Comparison of ENCODE assay signal across 17 cellular contexts in genomic region chr10:43249151-43249961, GRCh38. TPM values are rescaled to one million over a fixed set of nuclear protein-coding genes. Genes with fewer than 3 reads are reported as not detected.
DNase-seq lines count a peak whose midpoint lies in the region; ATAC-seq, FAIRE-seq and TF ChIP-seq lines count a peak whose summit lies in the region.
"Had no signal": no experiment of that assay in that cellular context is flagged by ENCODE, and none has a peak within 500 bp of the region (broad histone marks: within the 10 kb centered on the region; RNA-seq: fewer than 3 reads in every experiment).

No MANE protein-coding gene starts in this region.

- H3K4ac ChIP-seq in H1 (replicated peaks; ENCODE audit: insufficient read length, low read depth, low read length), result no peak overlapping the region

- no peaks in the 10 kb centered on the region for H3K36me3 Mint-ChIP-seq in GM23338 (ENCODE audit: low read depth)
- H3K36me3 Mint-ChIP-seq: activated naive CD4-positive, alpha-beta T cell treated with anti-CD3 and anti-CD28 coated beads, Interleukin-2, amount 50 U/mL, for 72 hours had no signal

- no peak overlapping the region for H2BK20ac ChIP-seq in H1 (ENCODE audit: low read length)

- CTCF ChIA-PET in H1 (lab: Charles Lee; ENCODE audit: partially characterized antibody), result interaction anchor here (1.0 to 2.9 kb wide), 8 partner anchors 9 to 99 kb away, joined by 3 to 12 read pairs (median 6); no protein-coding TSS in a partner anchor

- no peak overlapping the region for H4K5ac ChIP-seq in H1 (ENCODE audit: insufficient read length, low read depth, low read length)

- H4K20me1 ChIP-seq in H1 (replicated peaks in 1 of 2; ENCODE audit: control insufficient read depth in 1 of 2, insufficient read depth in 2 of 2, low read length in 2 of 2) (no peaks in the 10 kb centered on the region), GM23338 (replicated peaks; ENCODE audit: insufficient read depth) (no peaks in the 10 kb centered on the region)

- H3K4me3 ChIP-seq in H1 (ENCODE audit: extremely low read depth in 1 of 4, insufficient read depth in 2 of 4, low read depth in 3 of 4, low read length in 4 of 4), result no peak overlapping the region
- no peak overlapping the region for H3K4me3 ChIP-seq in aorta (ENCODE audit: low read length in 2 of 2)
- H3K4me3 ChIP-seq in GM23338, result no peak overlapping the region

- intact Hi-C loops in aorta (cut with DNase I), result no loop called here

- H3K14ac ChIP-seq in H1 (ENCODE audit: insufficient read length), result no peak overlapping the region

- H3K36me3 ChIP-seq in H1 (ENCODE audit: control insufficient read depth in 2 of 4, insufficient read depth in 4 of 4, low read length in 3 of 4) (no peaks in the 10 kb centered on the region), aorta (ENCODE audit: control insufficient read depth in 1 of 2, insufficient read depth in 2 of 2, low read length in 1 of 2) (no peaks in the 10 kb centered on the region), GM23338 (ENCODE audit: insufficient read depth) (no peaks in the 10 kb centered on the region)

- no peaks in the 10 kb centered on the region for H3K23me2 ChIP-seq in H1 (ENCODE audit: low read depth, low read length)

- H3K4me2 ChIP-seq in H1 (ENCODE audit: insufficient read depth in 1 of 2, low read depth in 2 of 2, low read length in 2 of 2) (no peak overlapping the region), GM23338 (no peak overlapping the region)

- no peak for TF ChIP-seq EP300 in H1 (IDR thresholded peaks at IDR 0.05; ENCODE audit: borderline replicate concordance in 1 of 2, low read depth in 2 of 2, low read length in 2 of 2)

- no peak overlapping the region for H3K18ac ChIP-seq in H1 (ENCODE audit: extremely low read depth, low read length)

- H3K4me1 ChIP-seq in H1 (replicated peaks in 1 of 4; ENCODE audit: control insufficient read depth in 3 of 4, insufficient read depth in 4 of 4, low read length in 3 of 4), result peaks cover 0 to 15% (median 5%) of the 10 kb centered on the region in 4 experiments; a peak in 5 of 7 replicates
- no peaks in the 10 kb centered on the region for H3K4me1 ChIP-seq in aorta (ENCODE audit: control insufficient read depth in 1 of 2, insufficient read depth in 2 of 2, low read length in 2 of 2)
- no peaks in the 10 kb centered on the region for H3K4me1 ChIP-seq in GM23338 (ENCODE audit: insufficient read depth)
- H3K4me1 ChIP-seq: foreskin keratinocyte had no signal

- peak; percentile 2 for DNase-seq in stimulated activated CD4-positive, alpha-beta T cell treated with anti-CD3 and anti-CD28 coated beads, Interleukin-4, amount 100 ng/mL, for 24 hours
- no peak for DNase-seq in stimulated activated CD4-positive, alpha-beta T cell treated with anti-CD3 and anti-CD28 coated beads, Interleukin-4, amount 100 ng/mL, for 4 hours
- peak in 1 of 2 experiments; percentile 42 for DNase-seq in H1 (ENCODE audit: low read depth in 1 of 2, low spot score in 2 of 2)
- DNase-seq in omental fat pad (ENCODE audit: low spot score), result peak; percentile 4
- DNase-seq in aorta, result peak; percentile 27 to 56
- DNase-seq in NK-92 (lab: John Stamatoyannopoulos, UW; ENCODE audit: unreplicated experiment), result no peak
- DNase-seq in GM23338 (ENCODE audit: low spot score), result no peak
- DNase-seq: AML-193; effector memory CD4-positive, alpha-beta T cell; foreskin keratinocyte; GOT3; KG1; mesenchymal stem cell; NCI-H446; OCI-M1 had no signal

- H4K91ac ChIP-seq in H1 (replicated peaks; ENCODE audit: insufficient read length, low read length), result no peak overlapping the region

- no peak overlapping the region for H3K56ac ChIP-seq in H1 (replicated peaks; ENCODE audit: insufficient read length, low read depth, low read length)

- H3K9me3 ChIP-seq in H1 (ENCODE audit: insufficient read depth in 2 of 2, low read depth in 1 of 2, low read length in 1 of 2), result no peaks in the 10 kb centered on the region
- peaks cover 1% of the 10 kb centered on the region for H3K9me3 ChIP-seq in aorta (ENCODE audit: control insufficient read depth, low read length)

- no peak overlapping the region for H2BK120ac ChIP-seq in H1 (replicated peaks; ENCODE audit: low read depth, low read length)

- peaks cover 18% of the 10 kb centered on the region for H3K4me1 Mint-ChIP-seq in GM23338

- no peak overlapping the region for H2AK5ac ChIP-seq in H1 (ENCODE audit: low read depth, low read length)

- POLR2A ChIA-PET in H1 (lab: Charles Lee; ENCODE audit: partially characterized antibody), result interaction anchor here (0.5 to 0.6 kb wide), 2 partner anchors 124 to 144 kb away, joined by 3 read pairs; no protein-coding TSS in a partner anchor

- no peak overlapping the region for H4K8ac ChIP-seq in H1 (ENCODE audit: extremely low read depth, insufficient read depth, low read length)

- H3K79me2 ChIP-seq in H1 (ENCODE audit: control insufficient read depth in 1 of 2, insufficient read depth in 2 of 2, low read length in 2 of 2) (no peaks in the 10 kb centered on the region), GM23338 (replicated peaks; ENCODE audit: insufficient read depth) (no peaks in the 10 kb centered on the region)

- H3K9ac ChIP-seq in H1 (replicated peaks in 1 of 4; ENCODE audit: extremely low read depth in 1 of 4, low read depth in 3 of 4, low read length in 3 of 4), result no peak overlapping the region

- H3K27me3 Mint-ChIP-seq in GM23338 (ENCODE audit: insufficient read depth, low read depth, poor library complexity), result peaks cover 13% of the 10 kb centered on the region

- H2AFZ ChIP-seq in H1 (ENCODE audit: low read length) (no peak overlapping the region), GM23338 (no peak overlapping the region)

- no peaks in the 10 kb centered on the region for H3K79me1 ChIP-seq in H1 (ENCODE audit: low read depth, low read length)

- H3K27me3 ChIP-seq in H1 (replicated peaks in 1 of 4; ENCODE audit: control insufficient read depth in 3 of 4, extremely low read depth in 1 of 4, insufficient read depth in 3 of 4, low read length in 3 of 4), result no peaks in the 10 kb centered on the region
- no peaks in the 10 kb centered on the region for H3K27me3 ChIP-seq in aorta (ENCODE audit: control insufficient read depth in 1 of 2, insufficient read depth in 2 of 2, low read length in 1 of 2)
- H3K27me3 ChIP-seq in GM23338 (ENCODE audit: insufficient read depth), result no peaks in the 10 kb centered on the region

- 0 out of 2 replicates have a peak overlapping the region, but pooled peaks have one; percentile 61 for H2BK15ac ChIP-seq in H1 (ENCODE audit: low read length)

- 0 out of 2 replicates have a peak, but pooled peaks cover 6% of the 10 kb centered on the region for H3K9me2 ChIP-seq in GM23338 (ENCODE audit: insufficient read depth)

- no peak overlapping the region for H3K23ac ChIP-seq in H1 (ENCODE audit: insufficient read length)

- H3K27ac Mint-ChIP-seq in GM23338, result no peak overlapping the region
- H3K27ac Mint-ChIP-seq: activated naive CD4-positive, alpha-beta T cell treated with anti-CD3 and anti-CD28 coated beads, Interleukin-2, amount 50 U/mL, for 72 hours had no signal

- TF ChIP-seq CTCF in H1 (IDR thresholded peaks at IDR 0.05; ENCODE audit: control extremely low read depth in 1 of 3, insufficient read depth in 1 of 3, low read depth in 1 of 3, low read length in 3 of 3), result no peak
- no peak for TF ChIP-seq CTCF in omental fat pad (IDR thresholded peaks at IDR 0.05)
- no peak for TF ChIP-seq CTCF in GM23338 (conservative IDR thresholded peaks at IDR 0.05; ENCODE audit: low read depth in 2 of 2)

- TF ChIP-seq POLR2A in H1 (IDR thresholded peaks at IDR 0.05; ENCODE audit: control extremely low read depth in 1 of 2, low read depth in 2 of 2, low read length in 2 of 2), result no peak

- no peak for FAIRE-seq in H1 (lab: Jason Lieb, UNC)

- H3K9me3 Mint-ChIP-seq in GM23338, result peaks cover 1% of the 10 kb centered on the region; the same call in 1 of the 3 replicates
- H3K9me3 Mint-ChIP-seq: activated naive CD4-positive, alpha-beta T cell treated with anti-CD3 and anti-CD28 coated beads, Interleukin-2, amount 50 U/mL, for 72 hours had no signal

- no peak overlapping the region for H2BK12ac ChIP-seq in H1 (ENCODE audit: low read depth, low read length)

- no peak overlapping the region for H3K4me3 Mint-ChIP-seq in GM23338

- H3K27ac ChIP-seq in H1 (ENCODE audit: low read depth, low read length), result no peak overlapping the region
- no peak overlapping the region for H3K27ac ChIP-seq in aorta (ENCODE audit: low read depth in 1 of 2, low read length in 2 of 2)
- H3K27ac ChIP-seq in GM23338 (ENCODE audit: low read depth), result no peak overlapping the region
- H3K27ac ChIP-seq: foreskin keratinocyte had no signal

- no peak overlapping the region for H2BK5ac ChIP-seq in H1 (ENCODE audit: low read depth, low read length)

- H3F3A ChIP-seq in GM23338 (replicated peaks; ENCODE audit: low read depth), result no peaks in the 10 kb centered on the region

- ATAC-seq in omental fat pad (ENCODE audit: low FRiP score) (no peak), aorta (ENCODE audit: low FRiP score) (no peak), HG02610 (IDR thresholded peaks at IDR 0.05; ENCODE audit: unreplicated experiment) (no peak), GM23338 (no peak)

- no peak for TF ChIP-seq RAD21 in H1 (IDR thresholded peaks at IDR 0.05 in 1 of 2, conservative IDR thresholded peaks at IDR 0.05 in 1 of 2; ENCODE audit: low read depth in 2 of 2, low read length in 2 of 2)

- WGBS in H1 (ENCODE audit: extremely low coverage in 1 of 2, insufficient coverage in 1 of 2, insufficient read length in 1 of 2, insufficient replicate concordance in 2 of 2, low coverage in 1 of 2, low lambda C conversion rate in 2 of 2, missing lambda C conversion rate in 1 of 2), 2 experiments, result 82% methylated on average over 8 of the region's 9 CpGs; no CpG with 5 or more reads in 1 of the 2 experiments
- 66 to 74% methylated on average over 9 of the region's 9 CpGs for WGBS in aorta, 2 donors

TF ChIP-seq in H1, 55 proteins besides CTCF, POLR2A, EP300 and RAD21 (continues in another document):
- no peak for TF ChIP-seq CHD2 (IDR thresholded peaks at IDR 0.05; ENCODE audit: low read length)

TF ChIP-seq in GM23338, 12 proteins besides CTCF, POLR2A, EP300 and RAD21 (continues in another document):
- TF ChIP-seq CREB1 (CRISPR knock-in tag; IDR thresholded peaks at IDR 0.05; ENCODE audit: low read depth), result no peak

RNA-seq across cellular contexts. Expression of gene RASGEF1A, which starts 17.5 kb away (rescaled TPM):
- total RNA-seq in H1 (2021; fragmentation: NEBNext Ultra II Directional; extraction: Animal tissue kit (Norgen Biotek cat#: 25700)), result 13.3 and 13.4 TPM in 2 replicates
- polyA plus RNA-seq in H1 (2011; rRNA removed), result 25.6 and 30.7 TPM in 2 replicates
- 32.7 TPM for polyA plus RNA-seq in H1 (2011; cell fraction: cytosol; rRNA removed)
- 53.0 TPM for polyA plus RNA-seq in H1 (2011; cell fraction: nucleus; rRNA removed)
- polyA plus RNA-seq in H1 (2012, experiment 1 of 2), result 9.2 to 19.0 TPM (median 16.3 TPM) in 4 replicates
- 12.0 TPM for polyA plus RNA-seq in H1 (2012, experiment 2 of 2)
- 8.6 TPM for polyA plus RNA-seq in H1 (2013, experiment 1 of 2)
- polyA plus RNA-seq in H1 (2013, experiment 2 of 2), result 7.8 TPM
- polyA minus RNA-seq in H1 (2011; rRNA and poly(A)+ RNA removed), result 27.7 and 30.0 TPM in 2 replicates
- 26.3 TPM for polyA minus RNA-seq in H1 (2011; cell fraction: cytosol; rRNA and poly(A)+ RNA removed)
- 26.0 TPM for polyA minus RNA-seq in H1 (2011; cell fraction: nucleus; rRNA and poly(A)+ RNA removed)
- 1 to 10 TPM in 2 of 4 donors, under 1 TPM in 2; 0.28 to 2.8 (median 0.92) TPM for total RNA-seq in omental fat pad
- 1 to 10 TPM; 1.9 to 3.1 TPM for total RNA-seq in aorta
- polyA plus RNA-seq in aorta, result 1 to 10 TPM in 1 of 2 donors, not detected in 1; 3.9 TPM
- 34.6 and 37.8 TPM in 2 replicates for total RNA-seq in GM23338 (2014; rRNA removed; shearing (Covaris generic))
- polyA plus RNA-seq in GM23338 (2016; fragmentation: Nextera tagmentation; extraction: Ambion mirVana), result 8.0 and 8.1 TPM in 2 replicates

Comparison
In these comparisons a context has a peak if more than half of its experiments do, and no peak if none do; other contexts are left out.
1. DNase-seq: peak in stimulated activated CD4-positive, alpha-beta T cell treated with anti-CD3 and anti-CD28 coated beads, Interleukin-4, amount 100 ng/mL, for 24 hours (single experiment), omental fat pad (single experiment) and aorta (2 of 2); none in stimulated activated CD4-positive, alpha-beta T cell treated with anti-CD3 and anti-CD28 coated beads, Interleukin-4, amount 100 ng/mL, for 4 hours (0 of 2), NK-92 (single experiment) and GM23338 (single experiment).